ENCODE assay signal across 8 cellular contexts in the genomic region with DNA sequence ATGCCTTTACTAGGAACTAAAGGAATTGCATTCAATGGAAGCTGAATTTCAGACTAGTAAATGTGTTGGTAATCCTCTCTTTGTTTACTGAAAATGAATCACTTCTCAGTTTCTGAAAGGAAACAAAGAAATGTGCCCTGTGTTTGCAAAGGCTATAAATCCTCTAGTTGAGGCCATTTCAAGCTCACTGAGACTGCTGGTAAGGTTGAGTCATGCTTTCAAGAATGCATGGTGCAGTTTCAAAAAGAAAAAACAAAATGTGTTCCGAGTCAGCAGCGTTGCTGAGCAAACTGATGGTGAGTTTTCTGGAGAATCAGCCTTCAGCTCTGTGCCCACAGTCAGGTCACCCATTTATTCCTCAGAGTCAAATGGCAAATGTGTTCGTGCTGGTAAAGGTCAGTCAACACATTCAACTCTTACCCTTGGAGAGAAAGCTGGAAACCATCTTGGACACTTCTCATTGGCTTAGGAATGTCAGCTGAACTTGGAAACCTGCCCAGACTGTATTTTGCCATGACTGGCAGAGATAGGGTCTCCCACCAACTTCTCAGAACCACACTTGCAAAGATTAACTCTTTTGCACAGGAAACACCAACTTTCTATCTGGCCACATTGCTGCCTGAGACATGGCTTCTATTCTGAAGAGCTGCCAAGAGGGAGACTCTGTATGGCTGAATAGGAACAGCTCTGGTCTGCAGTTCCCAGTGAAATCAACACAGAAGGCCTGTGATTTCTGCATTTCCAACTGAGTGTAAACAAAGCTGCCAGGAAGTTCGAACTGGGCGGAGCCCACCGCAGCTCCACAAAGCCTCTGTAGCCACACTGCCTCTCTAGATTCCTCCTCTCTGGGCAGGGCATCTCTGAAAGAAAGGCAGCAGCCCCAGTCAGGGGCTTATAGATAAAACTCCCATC.
DNase-seq lines count a peak whose midpoint lies in the region; ATAC-seq lines count a peak whose summit lies in the region.

No MANE protein-coding gene starts in this region.

- peak overlapping the region; percentile 52 for H3K4me3 Mint-ChIP-seq in T-helper 17 cell

- DNase-seq in GM04504 (ENCODE audit: low read depth) (peak; percentile 90), T-helper 17 cell (no peak), fibroblast of the conjunctiva (ENCODE audit: low read depth) (peak; percentile 92), renal cortical epithelial cell (ENCODE audit: low read depth) (peak; percentile 100), NCI-H1694 treated with DMSO at 0.1 percent for 48 hours (lab: John Stamatoyannopoulos, UW) (no peak)
- no peak for DNase-seq in central memory CD4-positive, alpha-beta T cell

- peaks cover 8% of the 10 kb centered on the region for H3K4me1 Mint-ChIP-seq in T-helper 17 cell

- H3K9me3 ChIP-seq in T-helper 17 cell (ENCODE audit: control insufficient read depth, low read length, poor library complexity, severe bottlenecking) = no peaks in the 10 kb centered on the region

- no peaks in the 10 kb centered on the region for H3K36me3 Mint-ChIP-seq in T-helper 17 cell (ENCODE audit: low read depth)

- no peaks in the 10 kb centered on the region for H3K27me3 Mint-ChIP-seq in T-helper 17 cell

- H3K27ac Mint-ChIP-seq in T-helper 17 cell = peak overlapping the region; percentile 14

- ATAC-seq in GM19438 (IDR thresholded peaks at IDR 0.05; ENCODE audit: low read depth, unreplicated experiment) (peak; percentile 84), HG03280 (IDR thresholded peaks at IDR 0.05; ENCODE audit: unreplicated experiment) (peak; percentile 93), T-helper 17 cell (no peak)

Comparison
In these comparisons a context has a peak if more than half of its experiments do, and no peak if none do; other contexts are left out.
1. DNase-seq: peak in GM04504 (single experiment), fibroblast of the conjunctiva (single experiment) and renal cortical epithelial cell (single experiment); none in T-helper 17 cell (0 of 3), NCI-H1694 treated with DMSO at 0.1 percent for 48 hours (single experiment) and central memory CD4-positive, alpha-beta T cell (single experiment).